ENCODE assay signal across 10 cellular contexts in genomic region chr14:96660667-96661066, GRCh38.
"Had no signal": no experiment of that assay in that cellular context is flagged by ENCODE, and none has a peak within 500 bp of the region (broad histone marks: within the 10 kb centered on the region; RNA-seq: fewer than 3 reads in every experiment).

No MANE protein-coding gene starts in this region.

- H3K4me3 Mint-ChIP-seq: activated CD4-positive, alpha-beta T cell treated with anti-CD3 and anti-CD28 coated beads, Interleukin-2, amount 10 ng/mL, durations not matched to agents 7 days and 5 days; naive thymus-derived CD8-positive, alpha-beta T cell; stimulated activated naive B cell treated with anti-CD40 and anti-IgM and Interleukin-4, amounts not matched to agents 10 μg/mL and 1 μg/mL and 100 μg/mL, for 72 hours had no signal

- ATAC-seq: gastroesophageal sphincter; naive thymus-derived CD8-positive, alpha-beta T cell; stimulated activated naive B cell treated with anti-CD40 and anti-IgM and Interleukin-4, amounts not matched to agents 10 μg/mL and 1 μg/mL and 100 μg/mL, for 72 hours had no signal

- H3K4me3 ChIP-seq: cardiac muscle cell, gastroesophageal sphincter, left lung, thyroid gland had no signal

- H3K9me3 ChIP-seq: thyroid gland had no signal

- H3K27me3 ChIP-seq: gastroesophageal sphincter, thyroid gland had no signal

- H3K4me1 Mint-ChIP-seq: activated CD4-positive, alpha-beta T cell treated with anti-CD3 and anti-CD28 coated beads, Interleukin-2, amount 10 ng/mL, durations not matched to agents 7 days and 5 days; naive thymus-derived CD8-positive, alpha-beta T cell had no signal

- H3K36me3 ChIP-seq: cardiac muscle cell, gastroesophageal sphincter, left lung, thyroid gland had no signal

- H3K4me1 ChIP-seq: left lung, thyroid gland had no signal

- H3K27ac Mint-ChIP-seq: activated CD4-positive, alpha-beta T cell treated with anti-CD3 and anti-CD28 coated beads, Interleukin-2, amount 10 ng/mL, durations not matched to agents 7 days and 5 days; naive thymus-derived CD8-positive, alpha-beta T cell; stimulated activated naive B cell treated with anti-CD40 and anti-IgM and Interleukin-4, amounts not matched to agents 10 μg/mL and 1 μg/mL and 100 μg/mL, for 72 hours had no signal

- DNase-seq: activated CD4-positive, alpha-beta T cell treated with anti-CD3 and anti-CD28 coated beads, Interleukin-2, amount 10 ng/mL, durations not matched to agents 7 days and 5 days; activated CD8-positive, alpha-beta memory T cell treated with anti-CD3 and anti-CD28 coated beads for 24 hours; activated naive CD4-positive, alpha-beta T cell treated with anti-CD3 and anti-CD28 coated beads, Interleukin-2, amount 50 U/mL, for 16 hours; left lung; naive thymus-derived CD8-positive, alpha-beta T cell; posterior cingulate gyrus; stimulated activated naive B cell treated with anti-CD40 and anti-IgM and Interleukin-4, amounts not matched to agents 10 μg/mL and 1 μg/mL and 100 μg/mL, for 72 hours; thyroid gland had no signal
